In the genomic region with DNA sequence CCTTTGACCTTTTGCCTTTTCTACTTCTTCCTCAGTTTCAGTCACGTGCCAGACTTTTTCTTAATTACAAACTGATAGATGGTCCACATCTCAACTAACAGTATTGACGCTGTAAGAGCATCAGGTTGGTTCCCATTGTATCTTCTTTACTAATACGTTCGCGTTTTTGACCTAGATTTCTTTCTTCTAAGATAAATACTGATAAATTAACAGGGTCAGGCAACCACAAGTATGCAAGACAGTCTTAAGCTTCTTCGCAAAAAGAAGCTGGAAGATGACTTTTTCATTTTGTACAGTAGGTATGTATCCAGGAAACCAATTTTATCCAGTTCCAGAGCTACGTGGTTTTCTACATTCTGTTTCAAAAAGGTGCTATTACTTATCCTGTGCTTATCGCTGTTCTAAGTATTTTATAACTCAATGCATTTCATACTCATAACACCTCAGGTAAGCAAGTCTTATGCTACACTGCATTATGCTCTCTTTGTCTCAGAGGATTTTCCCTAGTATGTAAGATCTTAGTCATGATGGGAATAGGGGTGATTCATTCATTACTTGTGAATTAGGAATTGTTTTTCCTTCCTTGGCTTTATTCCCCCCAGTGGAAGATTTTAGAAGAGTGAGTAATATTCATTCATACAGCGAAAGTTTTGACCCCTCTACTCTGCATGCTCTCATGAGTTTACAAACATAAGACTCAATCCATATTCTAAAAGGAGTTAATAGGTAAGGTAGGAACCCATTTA, we compare ENCODE assay signal across 8 cellular contexts. TPM values are rescaled to one million over a fixed set of nuclear protein-coding genes. Genes with fewer than 3 reads are reported as not detected.
DNase-seq lines count a peak whose midpoint lies in the region; ATAC-seq lines count a peak whose summit lies in the region.

No MANE protein-coding gene starts in this region.

- no peaks in the 10 kb centered on the region for H3K27me3 Mint-ChIP-seq in T-helper 1 cell treated with Interleukin-12 subunit alpha and Interleukin-12 subunit beta and Interleukin-4 antibody, amounts not matched to agents 30 μg/mL and 1 μg/mL, for 36 hours (ENCODE audit: low read depth)

- H3K4me3 Mint-ChIP-seq in T-helper 1 cell treated with Interleukin-12 subunit alpha and Interleukin-12 subunit beta and Interleukin-4 antibody, amounts not matched to agents 30 μg/mL and 1 μg/mL, for 36 hours = peak overlapping the region; percentile 83

- no peaks in the 10 kb centered on the region for H3K9me3 Mint-ChIP-seq in T-helper 1 cell treated with Interleukin-12 subunit alpha and Interleukin-12 subunit beta and Interleukin-4 antibody, amounts not matched to agents 30 μg/mL and 1 μg/mL, for 36 hours

- no peak for ATAC-seq in GM21390 (IDR thresholded peaks at IDR 0.05; ENCODE audit: unreplicated experiment)

- peaks cover 9% of the 10 kb centered on the region for H3K36me3 Mint-ChIP-seq in T-helper 1 cell treated with Interleukin-12 subunit alpha and Interleukin-12 subunit beta and Interleukin-4 antibody, amounts not matched to agents 30 μg/mL and 1 μg/mL, for 36 hours (ENCODE audit: low read depth)

- peaks cover 45% of the 10 kb centered on the region for H3K4me1 Mint-ChIP-seq in T-helper 1 cell treated with Interleukin-12 subunit alpha and Interleukin-12 subunit beta and Interleukin-4 antibody, amounts not matched to agents 30 μg/mL and 1 μg/mL, for 36 hours (ENCODE audit: low read depth)

- DNase-seq in T-helper 1 cell (no peak), SW 1271 (lab: John Stamatoyannopoulos, UW) (peak; percentile 19 to 48), fibroblast of the conjunctiva (ENCODE audit: low read depth) (peak; percentile 46), renal cortical epithelial cell (ENCODE audit: low read depth) (peak; percentile 91), GM19240 (ENCODE audit: insufficient read length, low spot score) (no peak)
- DNase-seq in NK-92 treated with Interleukin-12 subunit alpha and Interleukin-12 subunit beta, amount 100 ng/mL, for 24 hours (lab: John Stamatoyannopoulos, UW) = no peak

- peak overlapping the region; percentile 93 for H3K27ac Mint-ChIP-seq in T-helper 1 cell treated with Interleukin-12 subunit alpha and Interleukin-12 subunit beta and Interleukin-4 antibody, amounts not matched to agents 30 μg/mL and 1 μg/mL, for 36 hours

RNA-seq across cellular contexts. Expression of a gene that starts 1.0 kb away (rescaled TPM):
- total RNA-seq in renal cortical epithelial cell = 11.3 and 12.8 TPM in 2 replicates

RNA-seq across cellular contexts. Expression of a gene that starts 1.0 kb away (rescaled TPM):
- total RNA-seq in renal cortical epithelial cell = 30.6 and 55.2 TPM in 2 replicates

RNA-seq across cellular contexts. Expression of a gene that starts 15.3 kb away (rescaled TPM):
- 63.4 and 116 TPM in 2 replicates for total RNA-seq in renal cortical epithelial cell

Comparison
In these comparisons a context has a peak if more than half of its experiments do, and no peak if none do; other contexts are left out.
1. DNase-seq: peak in SW 1271 (2 of 2), fibroblast of the conjunctiva (single experiment) and renal cortical epithelial cell (single experiment); none in T-helper 1 cell (0 of 5), GM19240 (single experiment) and NK-92 treated with Interleukin-12 subunit alpha and Interleukin-12 subunit beta, amount 100 ng/mL, for 24 hours (single experiment).